In genomic region chr3:134617608-134618472, GRCh38 we compare ENCODE assay signal across 17 cellular contexts. TPM values are rescaled to one million over a fixed set of nuclear protein-coding genes. Genes with fewer than 3 reads are reported as not detected.
"Had no signal": no experiment of that assay in that cellular context is flagged by ENCODE, and none has a peak within 500 bp of the region (broad histone marks: within the 10 kb centered on the region; RNA-seq: fewer than 3 reads in every experiment).

No MANE protein-coding gene starts in this region.

- H3K27me3 Mint-ChIP-seq: activated CD4-positive, alpha-beta T cell treated with anti-CD3 and anti-CD28 coated beads for 36 hours; activated naive CD4-positive, alpha-beta T cell treated with anti-CD3 and anti-CD28 coated beads, Interleukin-2, amount 10 ng/mL, durations not matched to agents 7 days and 5 days; activated T-helper 17 cell treated with anti-CD3 and anti-CD28 coated beads, Interleukin-2, amount 50 U/mL, for 72 hours; naive thymus-derived CD4-positive, alpha-beta T cell had no signal

- H3K27ac ChIP-seq: adrenal gland, epithelial cell of prostate, hepatocyte, right lobe of liver, testis, VCaP had no signal

- H3K36me3 ChIP-seq: right lobe of liver had no signal

- H3K4me1 Mint-ChIP-seq: activated CD4-positive, alpha-beta T cell treated with anti-CD3 and anti-CD28 coated beads for 36 hours; activated naive CD4-positive, alpha-beta T cell treated with anti-CD3 and anti-CD28 coated beads, Interleukin-2, amount 10 ng/mL, durations not matched to agents 7 days and 5 days; activated T-helper 17 cell treated with anti-CD3 and anti-CD28 coated beads, Interleukin-2, amount 50 U/mL, for 72 hours; naive thymus-derived CD4-positive, alpha-beta T cell had no signal

- H3K27ac Mint-ChIP-seq: activated CD4-positive, alpha-beta T cell treated with anti-CD3 and anti-CD28 coated beads for 36 hours; activated naive CD4-positive, alpha-beta T cell treated with anti-CD3 and anti-CD28 coated beads, Interleukin-2, amount 10 ng/mL, durations not matched to agents 7 days and 5 days; activated T-helper 17 cell treated with anti-CD3 and anti-CD28 coated beads, Interleukin-2, amount 50 U/mL, for 72 hours; naive thymus-derived CD4-positive, alpha-beta T cell; progenitor cell of endocrine pancreas had no signal

- H3K9me3 ChIP-seq: adrenal gland, right lobe of liver, testis had no signal

- H3K4me3 ChIP-seq: adrenal gland, hepatocyte, lung, right lobe of liver, testis had no signal

- H3K4me1 ChIP-seq: right lobe of liver, testis had no signal

- H3K4me3 Mint-ChIP-seq: activated CD4-positive, alpha-beta T cell treated with anti-CD3 and anti-CD28 coated beads for 36 hours; activated naive CD4-positive, alpha-beta T cell treated with anti-CD3 and anti-CD28 coated beads, Interleukin-2, amount 10 ng/mL, durations not matched to agents 7 days and 5 days; activated T-helper 17 cell treated with anti-CD3 and anti-CD28 coated beads, Interleukin-2, amount 50 U/mL, for 72 hours; naive thymus-derived CD4-positive, alpha-beta T cell had no signal

- DNase-seq: activated CD4-positive, alpha-beta T cell treated with anti-CD3 and anti-CD28 coated beads for 36 hours; activated naive CD4-positive, alpha-beta T cell treated with anti-CD3 and anti-CD28 coated beads, Interleukin-2, amount 10 ng/mL, durations not matched to agents 7 days and 5 days; activated T-cell treated with anti-CD3 and anti-CD28 coated beads for 4 hours; cortex of kidney; effector memory CD4-positive, alpha-beta T cell; naive thymus-derived CD4-positive, alpha-beta T cell; right lobe of liver; stimulated activated CD4-positive, alpha-beta T cell treated with anti-CD3 and anti-CD28 coated beads, Interleukin-1b, Interleukin-23, amount 100 ng/mL, for 48 hours; stimulated activated naive CD4-positive, alpha-beta T cell; testis had no signal

- ATAC-seq: activated CD4-positive, alpha-beta T cell treated with anti-CD3 and anti-CD28 coated beads for 36 hours; activated T-helper 17 cell treated with anti-CD3 and anti-CD28 coated beads, Interleukin-2, amount 50 U/mL, for 72 hours; naive thymus-derived CD4-positive, alpha-beta T cell; right lobe of liver had no signal

- H3K9me3 Mint-ChIP-seq: activated naive CD4-positive, alpha-beta T cell treated with anti-CD3 and anti-CD28 coated beads, Interleukin-2, amount 10 ng/mL, durations not matched to agents 7 days and 5 days; activated T-helper 17 cell treated with anti-CD3 and anti-CD28 coated beads, Interleukin-2, amount 50 U/mL, for 72 hours; naive thymus-derived CD4-positive, alpha-beta T cell had no signal

- H3K36me3 Mint-ChIP-seq: activated naive CD4-positive, alpha-beta T cell treated with anti-CD3 and anti-CD28 coated beads, Interleukin-2, amount 10 ng/mL, durations not matched to agents 7 days and 5 days; naive thymus-derived CD4-positive, alpha-beta T cell had no signal

- H3K27me3 ChIP-seq: adrenal gland, hepatocyte, right lobe of liver, testis had no signal

RNA-seq across cellular contexts. Expression of gene KY, which starts 33.0 kb away (rescaled TPM):
- total RNA-seq: activated CD4-positive, alpha-beta T cell treated with anti-CD3 and anti-CD28 coated beads for 36 hours; activated T-helper 17 cell treated with anti-CD3 and anti-CD28 coated beads, Interleukin-2, amount 50 U/mL, for 72 hours; naive thymus-derived CD4-positive, alpha-beta T cell; progenitor cell of endocrine pancreas; right lobe of liver had no signal
